ENCODE assay signal across 1 cellular context in genomic region chr15:62569460-62570404, GRCh38.
TF ChIP-seq lines count a peak whose summit lies in the region.

No MANE protein-coding gene starts in this region.

TF ChIP-seq in HepG2, 621 proteins besides CTCF, POLR2A, EP300 and RAD21 (continued from another document and continues in another):
- no peak for TF ChIP-seq PAF1 (CRISPR knock-in tag; IDR thresholded peaks at IDR 0.05)
- TF ChIP-seq, protein P1, sequence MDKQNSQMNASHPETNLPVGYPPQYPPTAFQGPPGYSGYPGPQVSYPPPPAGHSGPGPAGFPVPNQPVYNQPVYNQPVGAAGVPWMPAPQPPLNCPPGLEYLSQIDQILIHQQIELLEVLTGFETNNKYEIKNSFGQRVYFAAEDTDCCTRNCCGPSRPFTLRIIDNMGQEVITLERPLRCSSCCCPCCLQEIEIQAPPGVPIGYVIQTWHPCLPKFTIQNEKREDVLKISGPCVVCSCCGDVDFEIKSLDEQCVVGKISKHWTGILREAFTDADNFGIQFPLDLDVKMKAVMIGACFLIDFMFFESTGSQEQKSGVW (CRISPR knock-in tag; IDR thresholded peaks at IDR 0.05; ENCODE audit: borderline replicate concordance): no peak
- peak; percentile 93 for TF ChIP-seq DPF2 (CRISPR knock-in tag; IDR thresholded peaks at IDR 0.05; ENCODE audit: borderline replicate concordance, low read depth)
- TF ChIP-seq ZNF224 (CRISPR knock-in tag; IDR thresholded peaks at IDR 0.05): no peak
- TF ChIP-seq ZBTB20 (CRISPR knock-in tag; IDR thresholded peaks at IDR 0.05; ENCODE audit: borderline replicate concordance, low read depth): peak; percentile 42; the same call in 1 of the 2 replicates
- peak; percentile 78; the same call in 1 of the 2 replicates for TF ChIP-seq FOXK2 (IDR thresholded peaks at IDR 0.05)
- TF ChIP-seq HDAC1 (CRISPR knock-in tag; IDR thresholded peaks at IDR 0.05): peak; percentile 95
- TF ChIP-seq RARA (CRISPR knock-in tag; IDR thresholded peaks at IDR 0.05): peak; percentile 96
- peak; percentile 97 for TF ChIP-seq ZBTB34 (CRISPR knock-in tag; IDR thresholded peaks at IDR 0.05)
- TF ChIP-seq ELK4 (CRISPR knock-in tag; IDR thresholded peaks at IDR 0.05; ENCODE audit: borderline replicate concordance): no peak
- no peak for TF ChIP-seq TAF1 (CRISPR knock-in tag; IDR thresholded peaks at IDR 0.05)
- TF ChIP-seq KLF6 (CRISPR knock-in tag; IDR thresholded peaks at IDR 0.05): no peak
- TF ChIP-seq IRX3 (CRISPR knock-in tag; IDR thresholded peaks at IDR 0.05; ENCODE audit: borderline replicate concordance, low read depth): peak; percentile 50; the same call in 1 of the 2 replicates
- 0 out of 2 replicates have a peak, but pooled peaks have one; percentile 22 for TF ChIP-seq HIC2 (CRISPR knock-in tag; IDR thresholded peaks at IDR 0.05; ENCODE audit: low read depth)
- peak; percentile 78 for TF ChIP-seq SOX13 (IDR thresholded peaks at IDR 0.05)
- TF ChIP-seq SOX13 (CRISPR knock-in tag; conservative IDR thresholded peaks at IDR 0.05 in 1 of 2, IDR thresholded peaks at IDR 0.05 in 1 of 2): peak in 1 of 2 experiments; percentile 98; a peak in 2 of 4 replicates
- no peak for TF ChIP-seq CHD2 (IDR thresholded peaks at IDR 0.05; ENCODE audit: low read depth, low read length)
- TF ChIP-seq ZNF350 (CRISPR knock-in tag; IDR thresholded peaks at IDR 0.05; ENCODE audit: borderline replicate concordance, low read depth): peak; percentile 31; the same call in 1 of the 2 replicates
- 0 out of 2 replicates have a peak, but pooled peaks have one; percentile 72 for TF ChIP-seq KLF11 (CRISPR knock-in tag; IDR thresholded peaks at IDR 0.05)
- TF ChIP-seq TCF12 (IDR thresholded peaks at IDR 0.05): no peak
- TF ChIP-seq TCF12 (CRISPR knock-in tag; IDR thresholded peaks at IDR 0.05): no peak
- TF ChIP-seq, protein P2, sequence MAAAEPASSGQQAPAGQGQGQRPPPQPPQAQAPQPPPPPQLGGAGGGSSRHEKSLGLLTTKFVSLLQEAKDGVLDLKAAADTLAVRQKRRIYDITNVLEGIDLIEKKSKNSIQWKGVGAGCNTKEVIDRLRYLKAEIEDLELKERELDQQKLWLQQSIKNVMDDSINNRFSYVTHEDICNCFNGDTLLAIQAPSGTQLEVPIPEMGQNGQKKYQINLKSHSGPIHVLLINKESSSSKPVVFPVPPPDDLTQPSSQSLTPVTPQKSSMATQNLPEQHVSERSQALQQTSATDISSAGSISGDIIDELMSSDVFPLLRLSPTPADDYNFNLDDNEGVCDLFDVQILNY (CRISPR knock-in tag; conservative IDR thresholded peaks at IDR 0.05): no peak
- TF ChIP-seq KAT8 (CRISPR knock-in tag; IDR thresholded peaks at IDR 0.05): peak; percentile 76; the same call in 1 of the 2 replicates
- TF ChIP-seq, protein P3, sequence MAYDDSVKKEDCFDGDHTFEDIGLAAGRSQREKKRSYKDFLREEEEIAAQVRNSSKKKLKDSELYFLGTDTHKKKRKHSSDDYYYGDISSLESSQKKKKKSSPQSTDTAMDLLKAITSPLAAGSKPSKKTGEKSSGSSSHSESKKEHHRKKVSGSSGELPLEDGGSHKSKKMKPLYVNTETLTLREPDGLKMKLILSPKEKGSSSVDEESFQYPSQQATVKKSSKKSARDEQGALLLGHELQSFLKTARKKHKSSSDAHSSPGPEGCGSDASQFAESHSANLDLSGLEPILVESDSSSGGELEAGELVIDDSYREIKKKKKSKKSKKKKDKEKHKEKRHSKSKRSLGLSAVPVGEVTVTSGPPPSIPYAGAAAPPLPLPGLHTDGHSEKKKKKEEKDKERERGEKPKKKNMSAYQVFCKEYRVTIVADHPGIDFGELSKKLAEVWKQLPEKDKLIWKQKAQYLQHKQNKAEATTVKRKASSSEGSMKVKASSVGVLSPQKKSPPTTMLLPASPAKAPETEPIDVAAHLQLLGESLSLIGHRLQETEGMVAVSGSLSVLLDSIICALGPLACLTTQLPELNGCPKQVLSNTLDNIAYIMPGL (CRISPR knock-in tag; IDR thresholded peaks at IDR 0.05; ENCODE audit: borderline replicate concordance in 1 of 2, low read depth in 1 of 2): peak in 1 of 2 experiments; percentile 52; a peak in 1 of 4 replicates
- TF ChIP-seq TCF7L2 (IDR thresholded peaks at IDR 0.05; ENCODE audit: low read depth, low read length): no peak
- TF ChIP-seq ZNF383 (CRISPR knock-in tag; IDR thresholded peaks at IDR 0.05; ENCODE audit: borderline replicate concordance): peak; percentile 64; the same call in 1 of the 2 replicates
- no peak; the same call in 1 of the 2 replicates for TF ChIP-seq ARNTL (CRISPR knock-in tag; IDR thresholded peaks at IDR 0.05)
- TF ChIP-seq, protein P4, sequence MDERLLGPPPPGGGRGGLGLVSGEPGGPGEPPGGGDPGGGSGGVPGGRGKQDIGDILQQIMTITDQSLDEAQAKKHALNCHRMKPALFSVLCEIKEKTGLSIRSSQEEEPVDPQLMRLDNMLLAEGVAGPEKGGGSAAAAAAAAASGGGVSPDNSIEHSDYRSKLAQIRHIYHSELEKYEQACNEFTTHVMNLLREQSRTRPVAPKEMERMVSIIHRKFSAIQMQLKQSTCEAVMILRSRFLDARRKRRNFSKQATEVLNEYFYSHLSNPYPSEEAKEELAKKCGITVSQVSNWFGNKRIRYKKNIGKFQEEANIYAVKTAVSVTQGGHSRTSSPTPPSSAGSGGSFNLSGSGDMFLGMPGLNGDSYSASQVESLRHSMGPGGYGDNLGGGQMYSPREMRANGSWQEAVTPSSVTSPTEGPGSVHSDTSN (CRISPR knock-in tag; IDR thresholded peaks at IDR 0.05): no peak
- no peak for TF ChIP-seq ZNF251 (CRISPR knock-in tag; IDR thresholded peaks at IDR 0.05)
- TF ChIP-seq CENPX (CRISPR knock-in tag; IDR thresholded peaks at IDR 0.05): no peak
- TF ChIP-seq NCOA1 (CRISPR knock-in tag; IDR thresholded peaks at IDR 0.05): 0 out of 2 replicates have a peak, but pooled peaks have one; percentile 55
- TF ChIP-seq TOE1 (CRISPR knock-in tag; IDR thresholded peaks at IDR 0.05): peak; percentile 40; the same call in 1 of the 2 replicates
- no peak for TF ChIP-seq LBX2 (CRISPR knock-in tag; IDR thresholded peaks at IDR 0.05; ENCODE audit: borderline replicate concordance)
- peak; percentile 61; the same call in 1 of the 2 replicates for TF ChIP-seq MYC (CRISPR knock-in tag; IDR thresholded peaks at IDR 0.05; ENCODE audit: borderline replicate concordance)
- peak; percentile 93 for TF ChIP-seq SKI (IDR thresholded peaks at IDR 0.05; ENCODE audit: partially characterized antibody)
- TF ChIP-seq GATAD1 (CRISPR knock-in tag; IDR thresholded peaks at IDR 0.05): peak; percentile 61; the same call in 1 of the 2 replicates
- TF ChIP-seq DMAP1 (CRISPR knock-in tag; IDR thresholded peaks at IDR 0.05): no peak
- TF ChIP-seq ZNF431 (CRISPR knock-in tag; IDR thresholded peaks at IDR 0.05; ENCODE audit: borderline replicate concordance, low read depth): peak; percentile 70; the same call in 1 of the 2 replicates
- no peak for TF ChIP-seq PAWR (CRISPR knock-in tag; IDR thresholded peaks at IDR 0.05; ENCODE audit: borderline replicate concordance)
- TF ChIP-seq UBTF (CRISPR knock-in tag; IDR thresholded peaks at IDR 0.05): no peak
- TF ChIP-seq KDM6A (CRISPR knock-in tag; IDR thresholded peaks at IDR 0.05; ENCODE audit: low read depth): peak; percentile 46; the same call in 1 of the 2 replicates
- TF ChIP-seq, protein P5, sequence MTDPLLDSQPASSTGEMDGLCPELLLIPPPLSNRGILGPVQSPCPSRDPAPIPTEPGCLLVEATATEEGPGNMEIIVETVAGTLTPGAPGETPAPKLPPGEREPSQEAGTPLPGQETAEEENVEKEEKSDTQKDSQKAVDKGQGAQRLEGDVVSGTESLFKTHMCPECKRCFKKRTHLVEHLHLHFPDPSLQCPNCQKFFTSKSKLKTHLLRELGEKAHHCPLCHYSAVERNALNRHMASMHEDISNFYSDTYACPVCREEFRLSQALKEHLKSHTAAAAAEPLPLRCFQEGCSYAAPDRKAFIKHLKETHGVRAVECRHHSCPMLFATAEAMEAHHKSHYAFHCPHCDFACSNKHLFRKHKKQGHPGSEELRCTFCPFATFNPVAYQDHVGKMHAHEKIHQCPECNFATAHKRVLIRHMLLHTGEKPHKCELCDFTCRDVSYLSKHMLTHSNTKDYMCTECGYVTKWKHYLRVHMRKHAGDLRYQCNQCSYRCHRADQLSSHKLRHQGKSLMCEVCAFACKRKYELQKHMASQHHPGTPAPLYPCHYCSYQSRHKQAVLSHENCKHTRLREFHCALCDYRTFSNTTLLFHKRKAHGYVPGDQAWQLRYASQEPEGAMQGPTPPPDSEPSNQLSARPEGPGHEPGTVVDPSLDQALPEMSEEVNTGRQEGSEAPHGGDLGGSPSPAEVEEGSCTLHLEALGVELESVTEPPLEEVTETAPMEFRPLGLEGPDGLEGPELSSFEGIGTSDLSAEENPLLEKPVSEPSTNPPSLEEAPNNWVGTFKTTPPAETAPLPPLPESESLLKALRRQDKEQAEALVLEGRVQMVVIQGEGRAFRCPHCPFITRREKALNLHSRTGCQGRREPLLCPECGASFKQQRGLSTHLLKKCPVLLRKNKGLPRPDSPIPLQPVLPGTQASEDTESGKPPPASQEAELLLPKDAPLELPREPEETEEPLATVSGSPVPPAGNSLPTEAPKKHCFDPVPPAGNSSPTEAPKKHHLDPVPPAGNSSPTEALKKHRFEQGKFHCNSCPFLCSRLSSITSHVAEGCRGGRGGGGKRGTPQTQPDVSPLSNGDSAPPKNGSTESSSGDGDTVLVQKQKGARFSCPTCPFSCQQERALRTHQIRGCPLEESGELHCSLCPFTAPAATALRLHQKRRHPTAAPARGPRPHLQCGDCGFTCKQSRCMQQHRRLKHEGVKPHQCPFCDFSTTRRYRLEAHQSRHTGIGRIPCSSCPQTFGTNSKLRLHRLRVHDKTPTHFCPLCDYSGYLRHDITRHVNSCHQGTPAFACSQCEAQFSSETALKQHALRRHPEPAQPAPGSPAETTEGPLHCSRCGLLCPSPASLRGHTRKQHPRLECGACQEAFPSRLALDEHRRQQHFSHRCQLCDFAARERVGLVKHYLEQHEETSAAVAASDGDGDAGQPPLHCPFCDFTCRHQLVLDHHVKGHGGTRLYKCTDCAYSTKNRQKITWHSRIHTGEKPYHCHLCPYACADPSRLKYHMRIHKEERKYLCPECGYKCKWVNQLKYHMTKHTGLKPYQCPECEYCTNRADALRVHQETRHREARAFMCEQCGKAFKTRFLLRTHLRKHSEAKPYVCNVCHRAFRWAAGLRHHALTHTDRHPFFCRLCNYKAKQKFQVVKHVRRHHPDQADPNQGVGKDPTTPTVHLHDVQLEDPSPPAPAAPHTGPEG (CRISPR knock-in tag; IDR thresholded peaks at IDR 0.05): no peak
- TF ChIP-seq HMG20B (CRISPR knock-in tag; conservative IDR thresholded peaks at IDR 0.05): peak; percentile 98
- TF ChIP-seq, protein P6, sequence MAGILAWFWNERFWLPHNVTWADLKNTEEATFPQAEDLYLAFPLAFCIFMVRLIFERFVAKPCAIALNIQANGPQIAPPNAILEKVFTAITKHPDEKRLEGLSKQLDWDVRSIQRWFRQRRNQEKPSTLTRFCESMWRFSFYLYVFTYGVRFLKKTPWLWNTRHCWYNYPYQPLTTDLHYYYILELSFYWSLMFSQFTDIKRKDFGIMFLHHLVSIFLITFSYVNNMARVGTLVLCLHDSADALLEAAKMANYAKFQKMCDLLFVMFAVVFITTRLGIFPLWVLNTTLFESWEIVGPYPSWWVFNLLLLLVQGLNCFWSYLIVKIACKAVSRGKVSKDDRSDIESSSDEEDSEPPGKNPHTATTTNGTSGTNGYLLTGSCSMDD (CRISPR knock-in tag; IDR thresholded peaks at IDR 0.05): no peak
- no peak for TF ChIP-seq ZEB1 (IDR thresholded peaks at IDR 0.05; ENCODE audit: insufficient replicate concordance, low read depth)
